1 cellular context compared by ENCODE assay signal in the genomic region with DNA sequence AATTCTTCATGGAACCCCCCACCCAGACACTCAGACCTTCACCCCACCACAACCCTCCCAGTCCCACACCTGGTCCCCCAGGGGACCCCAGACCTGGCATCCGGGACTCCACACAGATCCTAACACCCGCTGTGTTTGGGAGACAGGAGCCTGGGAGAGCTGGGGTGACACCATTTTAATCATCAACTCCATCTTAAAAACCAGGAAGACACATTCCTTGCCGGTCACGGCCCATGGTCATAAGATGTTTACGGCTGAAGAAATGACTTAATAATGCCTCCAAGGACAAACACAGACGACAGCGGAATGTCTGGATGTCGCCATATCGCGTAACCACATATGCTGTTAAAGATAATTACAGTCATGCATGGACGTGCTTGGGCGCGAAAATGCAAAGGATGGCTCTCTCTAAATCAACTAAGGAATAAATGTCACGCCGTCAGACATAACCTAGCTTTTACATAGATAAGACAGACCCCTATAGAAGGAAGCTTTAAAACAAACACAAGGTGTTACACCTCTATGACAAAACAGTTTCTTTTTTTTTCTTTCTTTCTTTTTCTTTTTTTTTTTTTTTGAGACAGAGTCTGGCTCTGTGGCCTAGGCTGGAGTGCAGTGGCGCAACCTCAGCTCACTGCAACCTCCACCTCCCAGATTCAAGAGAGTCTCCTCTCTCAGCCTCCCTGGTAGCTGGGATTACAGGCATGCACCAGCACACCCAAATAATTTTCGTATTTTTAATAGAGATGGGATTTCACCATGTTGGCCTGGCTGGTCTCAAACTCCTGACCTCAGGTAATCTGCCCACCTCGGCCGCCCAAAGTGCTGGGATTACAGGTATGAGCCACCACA.
TF ChIP-seq lines count a peak whose summit lies in the region.

No MANE protein-coding gene starts in this region.

TF ChIP-seq in neural cell, 6 proteins besides CTCF, POLR2A, EP300 and RAD21:
- TF ChIP-seq POLR2AphosphoS5 (IDR thresholded peaks at IDR 0.05), result peak; percentile 50
- no peak for TF ChIP-seq SMC3 (conservative IDR thresholded peaks at IDR 0.05; ENCODE audit: poor library complexity)
